In genomic region chr19:49689133-49690072, GRCh38 we compare ENCODE assay signal across 1 cellular context.
TF ChIP-seq lines count a peak whose summit lies in the region.

ADM5 (plus strand) TSS chr19:49689594; CDS start chr19:49689838, 244 bp downstream.

TF ChIP-seq in HepG2, 621 proteins besides CTCF, POLR2A, EP300 and RAD21 (continued from another document):
- TF ChIP-seq ZNF407 (CRISPR knock-in tag; IDR thresholded peaks at IDR 0.05; ENCODE audit: not compliant biosample characterization) (no peak), ELF3 (CRISPR knock-in tag; IDR thresholded peaks at IDR 0.05) (no peak), SNAI1 (CRISPR knock-in tag; IDR thresholded peaks at IDR 0.05; ENCODE audit: borderline replicate concordance) (no peak), ZNF343 (CRISPR knock-in tag; IDR thresholded peaks at IDR 0.05) (no peak), CENPBD1 (CRISPR knock-in tag; IDR thresholded peaks at IDR 0.05; ENCODE audit: borderline replicate concordance, low read depth) (no peak), NFE2 (CRISPR knock-in tag; IDR thresholded peaks at IDR 0.05) (no peak), ZFP90 (CRISPR knock-in tag; IDR thresholded peaks at IDR 0.05; ENCODE audit: borderline replicate concordance) (no peak), ZKSCAN1 (IDR thresholded peaks at IDR 0.05; ENCODE audit: low read length) (no peak), ZBTB33 (CRISPR knock-in tag; IDR thresholded peaks at IDR 0.05) (peak; percentile 75; the same call in 1 of the 2 replicates), ZNF572 (CRISPR knock-in tag; IDR thresholded peaks at IDR 0.05) (no peak), TMF1 (CRISPR knock-in tag; IDR thresholded peaks at IDR 0.05; ENCODE audit: low read depth) (no peak), ARNT (IDR thresholded peaks at IDR 0.05) (no peak), ZC3H13 (CRISPR knock-in tag; IDR thresholded peaks at IDR 0.05) (peak; percentile 51; the same call in 1 of the 2 replicates), ATF1 (CRISPR knock-in tag; IDR thresholded peaks at IDR 0.05) (no peak), SIX4 (CRISPR knock-in tag; IDR thresholded peaks at IDR 0.05) (no peak), AKAP8 (CRISPR knock-in tag; IDR thresholded peaks at IDR 0.05) (peak; percentile 3; the same call in 1 of the 2 replicates), SP1 (IDR thresholded peaks at IDR 0.05) (no peak), SP1 (CRISPR knock-in tag; IDR thresholded peaks at IDR 0.05) (no peak), ZNF644 (CRISPR knock-in tag; IDR thresholded peaks at IDR 0.05; ENCODE audit: low read depth) (no peak), RBFOX2 (IDR thresholded peaks at IDR 0.05; ENCODE audit: low read depth, low read length) (peak; percentile 66), SAFB2 (CRISPR knock-in tag; IDR thresholded peaks at IDR 0.05; ENCODE audit: borderline replicate concordance, low read depth) (no peak), IRF1 (CRISPR knock-in tag; IDR thresholded peaks at IDR 0.05; ENCODE audit: low read depth) (no peak), RBM22 (optimal IDR thresholded peaks at IDR 0.05; ENCODE audit: low read length) (peak; percentile 92), KDM1A (CRISPR knock-in tag; IDR thresholded peaks at IDR 0.05) (no peak), NFYB (CRISPR knock-in tag; IDR thresholded peaks at IDR 0.05) (no peak), AGO1 (IDR thresholded peaks at IDR 0.05; ENCODE audit: low read depth, low read length, poor library complexity, severe bottlenecking) (peak; percentile 76), PRMT3 (CRISPR knock-in tag; IDR thresholded peaks at IDR 0.05; ENCODE audit: borderline replicate concordance, low read depth) (no peak), ZNF460 (CRISPR knock-in tag; IDR thresholded peaks at IDR 0.05; ENCODE audit: borderline replicate concordance) (no peak), AHDC1 (CRISPR knock-in tag; IDR thresholded peaks at IDR 0.05; ENCODE audit: borderline replicate concordance) (no peak), EED (CRISPR knock-in tag; IDR thresholded peaks at IDR 0.05) (no peak), STAT5B (CRISPR knock-in tag; IDR thresholded peaks at IDR 0.05) (no peak), POLR2G (IDR thresholded peaks at IDR 0.05; ENCODE audit: low read depth, low read length) (peak; percentile 60; the same call in 1 of the 2 replicates), ZNF589 (CRISPR knock-in tag; conservative IDR thresholded peaks at IDR 0.05) (peak; percentile 26; the same call in 1 of the 2 replicates), HOXA5 (CRISPR knock-in tag; IDR thresholded peaks at IDR 0.05) (no peak), SRY (CRISPR knock-in tag; IDR thresholded peaks at IDR 0.05) (0 out of 2 replicates have a peak, but pooled peaks have one; percentile 39)
